16 cellular contexts compared by ENCODE assay signal in genomic region chr21:45560106-45561021, GRCh38. TPM values are rescaled to one million over a fixed set of nuclear protein-coding genes. Genes with fewer than 3 reads are reported as not detected.
DNase-seq lines count a peak whose midpoint lies in the region; ATAC-seq, FAIRE-seq and TF ChIP-seq lines count a peak whose summit lies in the region.
"Had no signal": no experiment of that assay in that cellular context is flagged by ENCODE, and none has a peak within 500 bp of the region (broad histone marks: within the 10 kb centered on the region; RNA-seq: fewer than 3 reads in every experiment).

No MANE protein-coding gene starts in this region.

- ATAC-seq in HG02970 (IDR thresholded peaks at IDR 0.05; ENCODE audit: low FRiP score, unreplicated experiment): no peak
- ATAC-seq: activated CD8-positive, alpha-beta T cell treated with anti-CD3 and anti-CD28 coated beads for 36 hours; activated T-cell treated with anti-CD3 and anti-CD28 coated beads, Interleukin-2, amount 50 U/mL, for 4 hours had no signal

- no peak for FAIRE-seq in kidney (lab: Jason Lieb, UNC)

- H3K36me3 ChIP-seq in HEK293 (ENCODE audit: control insufficient read depth in 2 of 2, insufficient read depth in 1 of 2, low read length in 2 of 2) (no peaks in the 10 kb centered on the region), WERI-Rb-1 (no peaks in the 10 kb centered on the region), kidney (ENCODE audit: control insufficient read depth in 1 of 2, insufficient read depth in 2 of 2, low read length in 2 of 2) (no peaks in the 10 kb centered on the region), sigmoid colon (no peaks in the 10 kb centered on the region), A673 (ENCODE audit: insufficient read depth, low read length, poor library complexity, severe bottlenecking) (no peaks in the 10 kb centered on the region)
- H3K36me3 ChIP-seq: breast epithelium, ovary had no signal

- 78 to 86% methylated on average over 30 of the region's 30 CpGs for WGBS in sigmoid colon, 2 donors

- H3K4me3 ChIP-seq in HEK293 (ENCODE audit: low read depth, low read length): no peak overlapping the region
- no peak overlapping the region for H3K4me3 ChIP-seq in WERI-Rb-1 (ENCODE audit: low read depth, low read length)
- no peak overlapping the region for H3K4me3 ChIP-seq in kidney (ENCODE audit: low read length in 2 of 2)
- no peak overlapping the region for H3K4me3 ChIP-seq in sigmoid colon
- no peak overlapping the region for H3K4me3 ChIP-seq in A673 (ENCODE audit: low read depth, low read length, poor library complexity, severe bottlenecking)
- H3K4me3 ChIP-seq: breast epithelium, ovary, testis had no signal

- CTCF ChIA-PET in HEK293 (lab: Yijun Ruan, JAX) (interaction anchor here (1.2 to 4.9 kb wide), 2 partner anchors 36 to 37 kb away, joined by 4 to 70 read pairs; no protein-coding TSS in a partner anchor), A673 (lab: Charles Lee) (no interaction called here)

- H3K9me3 ChIP-seq in HEK293 (ENCODE audit: control insufficient read depth, insufficient read depth, low read depth, low read length) (no peaks in the 10 kb centered on the region), WERI-Rb-1 (ENCODE audit: severe bottlenecking) (peaks cover 5% of the 10 kb centered on the region), kidney (ENCODE audit: control insufficient read depth in 1 of 2, low read length in 2 of 2) (no peaks in the 10 kb centered on the region), sigmoid colon (no peaks in the 10 kb centered on the region), A673 (ENCODE audit: low read depth, low read length, poor library complexity, severe bottlenecking) (no peaks in the 10 kb centered on the region)
- H3K9me3 ChIP-seq: breast epithelium, ovary, SK-N-SH, testis had no signal

- POLR2A ChIA-PET in HEK293 (lab: Yijun Ruan, JAX) (no interaction called here), A673 (lab: Charles Lee; ENCODE audit: low non-redundant PET) (no interaction called here)

- BruUV-seq in A673 (replicated peaks; lab: Mats Ljungman, UMichigan): no TSS peak

- no peaks in the 10 kb centered on the region for H3K27me3 ChIP-seq in WERI-Rb-1 (ENCODE audit: insufficient read depth, low read depth, severe bottlenecking)
- no peaks in the 10 kb centered on the region for H3K27me3 ChIP-seq in sigmoid colon
- peaks cover 2% of the 10 kb centered on the region for H3K27me3 ChIP-seq in A673 (replicated peaks; ENCODE audit: insufficient read depth, low read depth, low read length, poor library complexity)
- H3K27me3 ChIP-seq: breast epithelium, ovary, testis had no signal

- H3K27ac ChIP-seq in HEK293 (ENCODE audit: extremely low read depth, low read depth, low read length): no peak overlapping the region
- no peak overlapping the region for H3K27ac ChIP-seq in WERI-Rb-1
- H3K27ac ChIP-seq in kidney (ENCODE audit: low read depth in 2 of 2, low read length in 2 of 2): no peak overlapping the region
- no peak overlapping the region for H3K27ac ChIP-seq in sigmoid colon
- H3K27ac ChIP-seq in A673 (ENCODE audit: low read depth, low read length, poor library complexity, severe bottlenecking): no peak overlapping the region
- H3K27ac ChIP-seq: breast epithelium, ovary, testis had no signal

- no peak for TF ChIP-seq EP300 in sigmoid colon (IDR thresholded peaks at IDR 0.05)

- DNase-seq in WERI-Rb-1 (peak; percentile 3), kidney (peak; percentile 61), sigmoid colon (peak; percentile 43), A673 (ENCODE audit: low spot score) (no peak), HuH-7.5 (ENCODE audit: low spot score) (no peak)
- DNase-seq: activated CD8-positive, alpha-beta T cell treated with anti-CD3 and anti-CD28 coated beads for 36 hours; activated naive CD4-positive, alpha-beta T cell treated with Interleukin-2 at 50 U/mL for 16 hours; activated T-cell treated with anti-CD3 and anti-CD28 coated beads, Interleukin-2, amount 50 U/mL, for 4 hours; CD4-positive, alpha-beta T cell; NCI-H1417; ovary; SK-N-SH; testis had no signal

- TF ChIP-seq POLR2A in sigmoid colon (IDR thresholded peaks at IDR 0.05): no peak

- H3K4me1 ChIP-seq in HEK293 (ENCODE audit: control insufficient read depth, insufficient read depth, low read length) (peaks cover 3% of the 10 kb centered on the region; the same call in 1 of the 2 replicates), kidney (ENCODE audit: control insufficient read depth in 1 of 2, insufficient read depth in 1 of 2, low read depth in 1 of 2, low read length in 2 of 2) (peaks cover 0 to 2% of the 10 kb centered on the region in 2 donors), sigmoid colon (peaks cover 0 to 19% (median 13%) of the 10 kb centered on the region in 4 donors), A673 (ENCODE audit: insufficient read depth, low read length, poor library complexity, severe bottlenecking) (no peaks in the 10 kb centered on the region)
- H3K4me1 ChIP-seq: breast epithelium had no signal

- TF ChIP-seq CTCF in HEK293 (tag by site-specific recombination; IDR thresholded peaks at IDR 0.05) (no peak), WERI-Rb-1 (IDR thresholded peaks at IDR 0.05; ENCODE audit: low read depth, low read length) (no peak), kidney (IDR thresholded peaks at IDR 0.05; ENCODE audit: borderline replicate concordance, extremely low read depth, insufficient read depth) (no peak), sigmoid colon (IDR thresholded peaks at IDR 0.05) (no peak), A673 (conservative IDR thresholded peaks at IDR 0.05; ENCODE audit: low read depth, low read length) (no peak)

- intact Hi-C loops in kidney (cut with DNase I) (no loop called here), sigmoid colon (cut with DNase I) (no loop called here), A673 (cut with micrococcal nuclease; ENCODE audit: unreplicated experiment) (no loop called here)

- H3K9ac ChIP-seq in kidney (ENCODE audit: low read length in 2 of 2): no peak overlapping the region
- H3K9ac ChIP-seq: SK-N-SH had no signal

TF ChIP-seq in HEK293, 187 proteins besides CTCF, POLR2A, EP300 and RAD21:
- TF ChIP-seq ZNF549 (tag by site-specific recombination; IDR thresholded peaks at IDR 0.05): no peak
- 0 out of 2 replicates have a peak, but pooled peaks have one; percentile 13 for TF ChIP-seq GLIS2 (tag by site-specific recombination; IDR thresholded peaks at IDR 0.05)

RNA-seq across cellular contexts. Expression of gene SLC19A1, which starts 18.1 kb away (rescaled TPM):
- total RNA-seq in kidney (7.2 TPM), sigmoid colon (1 to 10 TPM; 2.1 to 6.4 (median 2.5) TPM), A673 (2021) (59.6 and 72.1 TPM in 2 replicates)
- polyA plus RNA-seq in kidney (ENCODE audit: insufficient read depth, low read depth, low replicate concordance) (5.1 TPM), sigmoid colon (10 to 100 TPM in 1 of 3 donors, 1 to 10 TPM in 2; 1.8 to 10.7 (median 3.2) TPM)

Comparison
In these comparisons a context has a peak if more than half of its experiments do, and no peak if none do; other contexts are left out.
1. DNase-seq: peak in WERI-Rb-1 (single experiment), kidney (single experiment) and sigmoid colon (single experiment); none in A673 (single experiment) and HuH-7.5 (single experiment).